Comparison of ENCODE assay signal across 1 cellular context in the genomic region with DNA sequence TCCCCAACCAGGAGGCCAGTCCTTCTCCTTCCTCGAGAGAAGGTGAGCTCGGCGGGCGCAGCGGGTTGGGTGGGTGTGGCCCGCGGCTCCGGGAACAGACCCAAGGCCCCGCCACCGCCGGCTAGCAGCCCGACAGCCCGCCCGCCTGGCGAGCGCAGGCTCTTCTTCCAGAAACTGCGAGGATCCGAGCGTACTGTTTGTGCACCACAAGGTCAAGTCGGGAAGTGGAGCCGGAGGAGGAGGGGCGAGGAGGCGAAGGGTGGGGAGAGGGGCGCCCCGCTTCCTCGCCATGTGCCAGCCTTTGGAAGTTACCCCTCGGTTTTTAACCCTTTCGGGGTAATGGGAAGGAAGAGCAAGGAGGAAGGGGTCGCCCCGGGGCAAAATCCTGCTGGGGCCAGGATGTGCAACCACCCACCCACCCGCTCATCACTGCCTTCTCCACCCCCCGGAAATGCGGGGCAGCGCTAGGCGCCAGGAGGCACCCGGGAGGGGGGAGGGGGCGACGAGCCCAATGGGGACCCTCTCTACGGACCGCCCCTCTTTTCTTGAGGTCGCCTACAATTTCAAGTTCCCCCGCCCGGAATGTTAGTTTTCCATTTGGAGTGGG.
TF ChIP-seq lines count a peak whose summit lies in the region.

No MANE protein-coding gene starts in this region.

TF ChIP-seq in HepG2, 621 proteins besides CTCF, POLR2A, EP300 and RAD21 (continued from another document):
- TF ChIP-seq, protein P1, sequence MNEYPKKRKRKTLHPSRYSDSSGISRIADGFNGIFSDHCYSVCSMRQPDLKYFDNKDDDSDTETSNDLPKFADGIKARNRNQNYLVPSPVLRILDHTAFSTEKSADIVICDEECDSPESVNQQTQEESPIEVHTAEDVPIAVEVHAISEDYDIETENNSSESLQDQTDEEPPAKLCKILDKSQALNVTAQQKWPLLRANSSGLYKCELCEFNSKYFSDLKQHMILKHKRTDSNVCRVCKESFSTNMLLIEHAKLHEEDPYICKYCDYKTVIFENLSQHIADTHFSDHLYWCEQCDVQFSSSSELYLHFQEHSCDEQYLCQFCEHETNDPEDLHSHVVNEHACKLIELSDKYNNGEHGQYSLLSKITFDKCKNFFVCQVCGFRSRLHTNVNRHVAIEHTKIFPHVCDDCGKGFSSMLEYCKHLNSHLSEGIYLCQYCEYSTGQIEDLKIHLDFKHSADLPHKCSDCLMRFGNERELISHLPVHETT (CRISPR knock-in tag; conservative IDR thresholded peaks at IDR 0.05), result no peak
- TF ChIP-seq ZFX (CRISPR knock-in tag; IDR thresholded peaks at IDR 0.05; ENCODE audit: low read depth), result peak; percentile 51; the same call in 1 of the 2 replicates
- TF ChIP-seq ZNF256 (CRISPR knock-in tag; conservative IDR thresholded peaks at IDR 0.05), result no peak
- no peak; the same call in 1 of the 2 replicates for TF ChIP-seq ZNF772 (CRISPR knock-in tag; IDR thresholded peaks at IDR 0.05)
- TF ChIP-seq ZSCAN30 (CRISPR knock-in tag; IDR thresholded peaks at IDR 0.05), result no peak
- peak; percentile 28; the same call in 1 of the 2 replicates for TF ChIP-seq TGIF2 (CRISPR knock-in tag; IDR thresholded peaks at IDR 0.05)
- TF ChIP-seq, protein P2, sequence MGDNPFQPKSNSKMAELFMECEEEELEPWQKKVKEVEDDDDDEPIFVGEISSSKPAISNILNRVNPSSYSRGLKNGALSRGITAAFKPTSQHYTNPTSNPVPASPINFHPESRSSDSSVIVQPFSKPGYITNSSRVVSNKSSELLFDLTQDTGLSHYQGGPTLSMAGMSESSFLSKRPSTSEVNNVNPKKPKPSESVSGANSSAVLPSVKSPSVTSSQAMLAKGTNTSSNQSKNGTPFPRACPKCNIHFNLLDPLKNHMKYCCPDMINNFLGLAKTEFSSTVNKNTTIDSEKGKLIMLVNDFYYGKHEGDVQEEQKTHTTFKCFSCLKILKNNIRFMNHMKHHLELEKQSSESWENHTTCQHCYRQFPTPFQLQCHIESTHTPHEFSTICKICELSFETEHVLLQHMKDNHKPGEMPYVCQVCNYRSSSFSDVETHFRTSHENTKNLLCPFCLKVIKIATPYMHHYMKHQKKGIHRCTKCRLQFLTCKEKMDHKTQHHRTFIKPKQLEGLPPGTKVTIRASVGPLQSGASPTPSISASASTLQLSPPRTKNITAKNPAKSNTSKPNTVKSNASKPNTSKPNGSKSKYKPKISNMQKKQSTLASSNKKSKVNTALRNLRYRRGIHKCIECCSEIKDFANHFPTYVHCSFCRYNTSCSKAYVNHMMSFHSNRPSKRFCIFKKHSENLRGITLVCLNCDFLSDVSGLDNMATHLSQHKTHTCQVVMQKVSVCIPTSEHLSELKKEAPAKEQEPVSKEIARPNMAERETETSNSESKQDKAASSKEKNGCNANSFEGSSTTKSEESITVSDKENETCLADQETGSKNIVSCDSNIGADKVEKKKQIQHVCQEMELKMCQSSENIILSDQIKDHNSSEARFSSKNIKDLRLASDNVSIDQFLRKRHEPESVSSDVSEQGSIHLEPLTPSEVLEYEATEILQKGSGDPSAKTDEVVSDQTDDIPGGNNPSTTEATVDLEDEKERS (CRISPR knock-in tag; IDR thresholded peaks at IDR 0.05), result no peak
- TF ChIP-seq SRSF1 (optimal IDR thresholded peaks at IDR 0.05; ENCODE audit: low read depth, low read length), result peak; percentile 83
- no peak for TF ChIP-seq ELF3 (CRISPR knock-in tag; IDR thresholded peaks at IDR 0.05)
- TF ChIP-seq, protein P3, sequence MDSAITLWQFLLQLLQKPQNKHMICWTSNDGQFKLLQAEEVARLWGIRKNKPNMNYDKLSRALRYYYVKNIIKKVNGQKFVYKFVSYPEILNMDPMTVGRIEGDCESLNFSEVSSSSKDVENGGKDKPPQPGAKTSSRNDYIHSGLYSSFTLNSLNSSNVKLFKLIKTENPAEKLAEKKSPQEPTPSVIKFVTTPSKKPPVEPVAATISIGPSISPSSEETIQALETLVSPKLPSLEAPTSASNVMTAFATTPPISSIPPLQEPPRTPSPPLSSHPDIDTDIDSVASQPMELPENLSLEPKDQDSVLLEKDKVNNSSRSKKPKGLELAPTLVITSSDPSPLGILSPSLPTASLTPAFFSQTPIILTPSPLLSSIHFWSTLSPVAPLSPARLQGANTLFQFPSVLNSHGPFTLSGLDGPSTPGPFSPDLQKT (CRISPR knock-in tag; IDR thresholded peaks at IDR 0.05; ENCODE audit: borderline replicate concordance), result no peak
- peak; percentile 56; the same call in 1 of the 2 replicates for TF ChIP-seq ETV5 (CRISPR knock-in tag; IDR thresholded peaks at IDR 0.05; ENCODE audit: borderline replicate concordance)
- no peak for TF ChIP-seq CREM (IDR thresholded peaks at IDR 0.05)
- TF ChIP-seq CREM (CRISPR knock-in tag; IDR thresholded peaks at IDR 0.05), result no peak
- TF ChIP-seq, protein P4, sequence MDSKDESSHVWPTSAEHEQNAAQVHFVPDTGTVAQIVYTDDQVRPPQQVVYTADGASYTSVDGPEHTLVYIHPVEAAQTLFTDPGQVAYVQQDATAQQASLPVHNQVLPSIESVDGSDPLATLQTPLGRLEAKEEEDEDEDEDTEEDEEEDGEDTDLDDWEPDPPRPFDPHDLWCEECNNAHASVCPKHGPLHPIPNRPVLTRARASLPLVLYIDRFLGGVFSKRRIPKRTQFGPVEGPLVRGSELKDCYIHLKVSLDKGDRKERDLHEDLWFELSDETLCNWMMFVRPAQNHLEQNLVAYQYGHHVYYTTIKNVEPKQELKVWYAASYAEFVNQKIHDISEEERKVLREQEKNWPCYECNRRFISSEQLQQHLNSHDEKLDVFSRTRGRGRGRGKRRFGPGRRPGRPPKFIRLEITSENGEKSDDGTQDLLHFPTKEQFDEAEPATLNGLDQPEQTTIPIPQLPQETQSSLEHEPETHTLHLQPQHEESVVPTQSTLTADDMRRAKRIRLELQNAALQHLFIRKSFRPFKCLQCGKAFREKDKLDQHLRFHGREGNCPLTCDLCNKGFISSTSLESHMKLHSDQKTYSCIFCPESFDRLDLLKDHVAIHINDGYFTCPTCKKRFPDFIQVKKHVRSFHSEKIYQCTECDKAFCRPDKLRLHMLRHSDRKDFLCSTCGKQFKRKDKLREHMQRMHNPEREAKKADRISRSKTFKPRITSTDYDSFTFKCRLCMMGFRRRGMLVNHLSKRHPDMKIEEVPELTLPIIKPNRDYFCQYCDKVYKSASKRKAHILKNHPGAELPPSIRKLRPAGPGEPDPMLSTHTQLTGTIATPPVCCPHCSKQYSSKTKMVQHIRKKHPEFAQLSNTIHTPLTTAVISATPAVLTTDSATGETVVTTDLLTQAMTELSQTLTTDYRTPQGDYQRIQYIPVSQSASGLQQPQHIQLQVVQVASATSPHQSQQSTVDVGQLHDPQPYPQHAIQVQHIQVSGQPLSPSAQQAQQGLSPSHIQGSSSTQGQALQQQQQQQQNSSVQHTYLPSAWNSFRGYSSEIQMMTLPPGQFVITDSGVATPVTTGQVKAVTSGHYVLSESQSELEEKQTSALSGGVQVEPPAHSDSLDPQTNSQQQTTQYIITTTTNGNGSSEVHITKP (CRISPR knock-in tag; IDR thresholded peaks at IDR 0.05; ENCODE audit: low read depth), result no peak
